1 cellular context compared by ENCODE assay signal in the genomic region with DNA sequence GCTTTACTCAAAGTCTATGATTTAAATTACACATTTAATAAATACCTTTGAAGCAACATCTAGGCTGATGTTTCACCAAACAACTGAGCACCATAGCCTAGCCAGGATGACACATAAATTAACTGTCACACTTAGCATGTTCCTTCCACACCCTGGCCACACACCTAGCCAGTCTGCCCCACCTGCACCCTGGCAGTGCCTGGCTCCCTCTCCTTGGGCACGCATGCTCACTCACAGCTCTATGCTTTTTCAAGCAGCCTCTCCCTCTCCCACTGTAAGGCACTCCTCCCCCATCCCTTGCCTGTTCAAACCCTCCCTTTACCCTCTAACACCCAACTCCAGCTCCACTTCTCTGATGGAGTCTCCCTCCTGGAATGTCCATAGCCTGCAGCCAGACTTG.
TF ChIP-seq lines count a peak whose summit lies in the region.

No MANE protein-coding gene starts in this region.

TF ChIP-seq in H1, 55 proteins besides CTCF, POLR2A, EP300 and RAD21:
- no peak for TF ChIP-seq ZNF274 (IDR thresholded peaks at IDR 0.05; ENCODE audit: borderline replicate concordance, extremely low read depth, low read length)
- no peak for TF ChIP-seq HDAC6 (IDR thresholded peaks at IDR 0.05; ENCODE audit: low read depth, low read length)
- no peak for TF ChIP-seq CHD1 (IDR thresholded peaks at IDR 0.05; ENCODE audit: low read depth, low read length)
- TF ChIP-seq EGR1 (IDR thresholded peaks at IDR 0.05; ENCODE audit: borderline replicate concordance, low read depth, low read length), result no peak
- TF ChIP-seq SUZ12 (IDR thresholded peaks at IDR 0.05; ENCODE audit: low read length), result no peak
- TF ChIP-seq SP2 (IDR thresholded peaks at IDR 0.05; ENCODE audit: low read length), result no peak
- no peak for TF ChIP-seq SIX5 (IDR thresholded peaks at IDR 0.05; ENCODE audit: low read depth, low read length)
- TF ChIP-seq CBX8 (IDR thresholded peaks at IDR 0.05; ENCODE audit: borderline replicate concordance, low read depth, low read length), result no peak
- no peak for TF ChIP-seq KDM4A (IDR thresholded peaks at IDR 0.05; ENCODE audit: low read depth, low read length, severe bottlenecking)
- no peak for TF ChIP-seq SP4 (IDR thresholded peaks at IDR 0.05; ENCODE audit: low read length)
- no peak for TF ChIP-seq HDAC2 (IDR thresholded peaks at IDR 0.05; ENCODE audit: borderline replicate concordance in 1 of 2, low read depth in 2 of 2, low read length in 2 of 2)
- TF ChIP-seq BCL11A (IDR thresholded peaks at IDR 0.05; ENCODE audit: low read depth in 2 of 2, low read length in 2 of 2), result no peak
- no peak for TF ChIP-seq BACH1 (IDR thresholded peaks at IDR 0.05; ENCODE audit: low read length)
- no peak for TF ChIP-seq SIRT6 (IDR thresholded peaks at IDR 0.05; ENCODE audit: low read length)
- no peak for TF ChIP-seq NANOG (IDR thresholded peaks at IDR 0.05; ENCODE audit: insufficient read depth, low read depth, low read length, poor library complexity, severe bottlenecking)
- no peak for TF ChIP-seq SRF (IDR thresholded peaks at IDR 0.05; ENCODE audit: low read depth, low read length)
- TF ChIP-seq, protein P1, sequence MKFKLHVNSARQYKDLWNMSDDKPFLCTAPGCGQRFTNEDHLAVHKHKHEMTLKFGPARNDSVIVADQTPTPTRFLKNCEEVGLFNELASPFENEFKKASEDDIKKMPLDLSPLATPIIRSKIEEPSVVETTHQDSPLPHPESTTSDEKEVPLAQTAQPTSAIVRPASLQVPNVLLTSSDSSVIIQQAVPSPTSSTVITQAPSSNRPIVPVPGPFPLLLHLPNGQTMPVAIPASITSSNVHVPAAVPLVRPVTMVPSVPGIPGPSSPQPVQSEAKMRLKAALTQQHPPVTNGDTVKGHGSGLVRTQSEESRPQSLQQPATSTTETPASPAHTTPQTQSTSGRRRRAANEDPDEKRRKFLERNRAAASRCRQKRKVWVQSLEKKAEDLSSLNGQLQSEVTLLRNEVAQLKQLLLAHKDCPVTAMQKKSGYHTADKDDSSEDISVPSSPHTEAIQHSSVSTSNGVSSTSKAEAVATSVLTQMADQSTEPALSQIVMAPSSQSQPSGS (IDR thresholded peaks at IDR 0.05; ENCODE audit: low read length), result no peak
- TF ChIP-seq CBX5 (IDR thresholded peaks at IDR 0.05; ENCODE audit: low read depth, low read length), result no peak
- no peak for TF ChIP-seq RXRA (IDR thresholded peaks at IDR 0.05; ENCODE audit: insufficient read depth, low read depth, low read length)
- no peak for TF ChIP-seq BRCA1 (IDR thresholded peaks at IDR 0.05; ENCODE audit: low read depth, low read length)
TF ChIP-seq in H1: peak in this region for 0.
